13 cellular contexts compared by ENCODE assay signal in the genomic region with DNA sequence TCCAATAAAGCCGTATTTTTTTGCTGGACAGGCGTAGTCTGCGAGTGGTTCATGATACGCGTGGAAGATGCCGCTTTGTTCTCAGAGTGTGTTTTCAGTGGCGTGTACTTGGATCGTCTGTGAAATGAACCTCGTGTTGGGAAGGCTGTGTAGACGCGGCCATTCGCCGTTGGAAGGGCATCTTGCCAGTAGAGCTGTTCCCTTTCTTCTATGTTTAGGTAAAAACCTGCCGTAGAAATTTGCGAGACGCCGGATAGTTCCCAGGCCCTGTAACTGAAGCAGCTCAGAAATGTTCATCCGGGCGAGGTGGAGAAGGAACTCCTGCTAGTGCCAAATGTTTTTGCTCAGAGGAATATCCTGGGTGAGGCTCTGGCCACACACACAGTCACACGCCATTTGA.
DNase-seq lines count a peak whose midpoint lies in the region; ATAC-seq and TF ChIP-seq lines count a peak whose summit lies in the region.
"Had no signal": no experiment of that assay in that cellular context is flagged by ENCODE, and none has a peak within 500 bp of the region (broad histone marks: within the 10 kb centered on the region; RNA-seq: fewer than 3 reads in every experiment).

No MANE protein-coding gene starts in this region.

- peak; percentile 8 for DNase-seq in activated naive CD8-positive, alpha-beta T cell treated with anti-CD3 and anti-CD28 coated beads, Interleukin-2, amount 10 ng/mL, durations not matched to agents 7 days and 5 days
- DNase-seq in activated naive CD8-positive, alpha-beta T cell treated with anti-CD3 and anti-CD28 coated beads for 36 hours: no peak
- peak; percentile 72 for DNase-seq in mesenteric fat pad (ENCODE audit: low spot score)
- DNase-seq in tibial artery: peak; percentile 19 to 53
- no peak for DNase-seq in NCI-H2227 treated with DMSO at 0.1 percent for 48 hours (lab: John Stamatoyannopoulos, UW)
- DNase-seq in D341Med (ENCODE audit: low spot score): no peak
- DNase-seq: DMS79 treated with DMSO at 0.1 percent for 48 hours, NCI-H2107 had no signal

- H2AFZ ChIP-seq in OCI-LY3 (ENCODE audit: low read depth, low read length): no peak overlapping the region

- H3K36me3 ChIP-seq in OCI-LY3 (replicated peaks; ENCODE audit: low read depth, low read length): peaks cover 26% of the 10 kb centered on the region
- peaks cover 0 to 22% (median 21%) of the 10 kb centered on the region in 3 donors for H3K36me3 ChIP-seq in tibial artery
- H3K36me3 ChIP-seq: SJSA1 had no signal

- H3K4me3 ChIP-seq in OCI-LY3 (ENCODE audit: low read length): peak overlapping the region; percentile 48
- H3K4me3 ChIP-seq in tibial artery: no peak overlapping the region
- H3K4me3 ChIP-seq: SJSA1 had no signal

- H3K9ac ChIP-seq in OCI-LY3 (ENCODE audit: low read length): peak overlapping the region; percentile 7; the same call in 1 of the 2 replicates

- H3K9me3 ChIP-seq in OCI-LY3 (ENCODE audit: insufficient read depth, low read length): no peaks in the 10 kb centered on the region
- no peaks in the 10 kb centered on the region for H3K9me3 ChIP-seq in tibial artery
- H3K9me3 ChIP-seq: SJSA1 had no signal

- H3K4me1 Mint-ChIP-seq in activated naive CD8-positive, alpha-beta T cell treated with anti-CD3 and anti-CD28 coated beads, Interleukin-2, amount 10 ng/mL, durations not matched to agents 7 days and 5 days: peaks cover 7% of the 10 kb centered on the region
- H3K4me1 Mint-ChIP-seq in activated naive CD8-positive, alpha-beta T cell treated with anti-CD3 and anti-CD28 coated beads for 36 hours: peaks cover 16% of the 10 kb centered on the region

- ATAC-seq in activated naive CD8-positive, alpha-beta T cell treated with anti-CD3 and anti-CD28 coated beads, Interleukin-2, amount 10 ng/mL, durations not matched to agents 7 days and 5 days (ENCODE audit: low read depth): no peak
- no peak for ATAC-seq in HG03378 (IDR thresholded peaks at IDR 0.05; ENCODE audit: unreplicated experiment)

- H3K36me3 Mint-ChIP-seq in activated naive CD8-positive, alpha-beta T cell treated with anti-CD3 and anti-CD28 coated beads, Interleukin-2, amount 10 ng/mL, durations not matched to agents 7 days and 5 days: peaks cover 12% of the 10 kb centered on the region
- peaks cover 21% of the 10 kb centered on the region for H3K36me3 Mint-ChIP-seq in activated naive CD8-positive, alpha-beta T cell treated with anti-CD3 and anti-CD28 coated beads for 36 hours

- peaks cover 31% of the 10 kb centered on the region for H3K4me1 ChIP-seq in OCI-LY3 (ENCODE audit: low read length)
- H3K4me1 ChIP-seq in tibial artery: peaks cover 0 to 16% (median 15%) of the 10 kb centered on the region in 4 donors
- H3K4me1 ChIP-seq: SJSA1 had no signal

- H3K4me3 Mint-ChIP-seq in activated naive CD8-positive, alpha-beta T cell treated with anti-CD3 and anti-CD28 coated beads, Interleukin-2, amount 10 ng/mL, durations not matched to agents 7 days and 5 days: no peak overlapping the region
- H3K4me3 Mint-ChIP-seq in activated naive CD8-positive, alpha-beta T cell treated with anti-CD3 and anti-CD28 coated beads for 36 hours: no peak overlapping the region
- H3K4me3 Mint-ChIP-seq: H9 had no signal

- no peaks in the 10 kb centered on the region for H3K79me2 ChIP-seq in OCI-LY3 (ENCODE audit: low read length)

- H3K4me2 ChIP-seq in OCI-LY3 (ENCODE audit: low read length): peak overlapping the region; percentile 60

- H3K27me3 ChIP-seq in OCI-LY3 (ENCODE audit: low read depth, low read length) (no peaks in the 10 kb centered on the region), tibial artery (peaks cover 0 to 2% of the 10 kb centered on the region in 2 donors)
- H3K27me3 ChIP-seq: SJSA1 had no signal

- no peak overlapping the region for H3K27ac ChIP-seq in OCI-LY3 (ENCODE audit: low read length)
- H3K27ac ChIP-seq in tibial artery: no peak overlapping the region
- H3K27ac ChIP-seq: SJSA1 had no signal

- POLR2A ChIA-PET in activated naive CD8-positive, alpha-beta T cell treated with anti-CD3 and anti-CD28 coated beads, Interleukin-2, amount 10 ng/mL, durations not matched to agents 7 days and 5 days (lab: Charles Lee): interaction anchor here (1.0 kb wide), 1 partner anchor 133 kb away, joined by 3 read pairs; no protein-coding TSS in a partner anchor

- intact Hi-C loops in tibial artery (cut with DNase I; ENCODE audit: low total_unique reads): loop anchor here (2.0 kb wide), 1 partner anchor 110 kb away; no protein-coding TSS in a partner anchor

- TF ChIP-seq CTCF in OCI-LY3 (IDR thresholded peaks at IDR 0.05; ENCODE audit: low read depth, low read length) (no peak), tibial artery (IDR thresholded peaks at IDR 0.05) (no peak)

- no peak overlapping the region for H3K27ac Mint-ChIP-seq in activated naive CD8-positive, alpha-beta T cell treated with anti-CD3 and anti-CD28 coated beads, Interleukin-2, amount 10 ng/mL, durations not matched to agents 7 days and 5 days
- H3K27ac Mint-ChIP-seq in activated naive CD8-positive, alpha-beta T cell treated with anti-CD3 and anti-CD28 coated beads for 36 hours: no peak overlapping the region
- H3K27ac Mint-ChIP-seq: H9 had no signal

- H4K20me1 ChIP-seq in OCI-LY3 (ENCODE audit: insufficient read depth, low read length): no peaks in the 10 kb centered on the region

- no peaks in the 10 kb centered on the region for H3K9me3 Mint-ChIP-seq in activated naive CD8-positive, alpha-beta T cell treated with anti-CD3 and anti-CD28 coated beads, Interleukin-2, amount 10 ng/mL, durations not matched to agents 7 days and 5 days
- H3K9me3 Mint-ChIP-seq in activated naive CD8-positive, alpha-beta T cell treated with anti-CD3 and anti-CD28 coated beads for 36 hours: no peaks in the 10 kb centered on the region
- H3K9me3 Mint-ChIP-seq: CD4-positive, CD25-positive, alpha-beta regulatory T cell; H9 had no signal

- no peaks in the 10 kb centered on the region for H3K27me3 Mint-ChIP-seq in activated naive CD8-positive, alpha-beta T cell treated with anti-CD3 and anti-CD28 coated beads, Interleukin-2, amount 10 ng/mL, durations not matched to agents 7 days and 5 days
- no peaks in the 10 kb centered on the region for H3K27me3 Mint-ChIP-seq in activated naive CD8-positive, alpha-beta T cell treated with anti-CD3 and anti-CD28 coated beads for 36 hours
- H3K27me3 Mint-ChIP-seq: CD4-positive, CD25-positive, alpha-beta regulatory T cell had no signal

Comparison
In these comparisons a context has a peak if more than half of its experiments do, and no peak if none do; other contexts are left out.
1. DNase-seq: peak in activated naive CD8-positive, alpha-beta T cell treated with anti-CD3 and anti-CD28 coated beads, Interleukin-2, amount 10 ng/mL, durations not matched to agents 7 days and 5 days (single experiment), mesenteric fat pad (single experiment) and tibial artery (2 of 2); none in activated naive CD8-positive, alpha-beta T cell treated with anti-CD3 and anti-CD28 coated beads for 36 hours (single experiment), NCI-H2227 treated with DMSO at 0.1 percent for 48 hours (single experiment) and D341Med (single experiment).